In the genomic region with DNA sequence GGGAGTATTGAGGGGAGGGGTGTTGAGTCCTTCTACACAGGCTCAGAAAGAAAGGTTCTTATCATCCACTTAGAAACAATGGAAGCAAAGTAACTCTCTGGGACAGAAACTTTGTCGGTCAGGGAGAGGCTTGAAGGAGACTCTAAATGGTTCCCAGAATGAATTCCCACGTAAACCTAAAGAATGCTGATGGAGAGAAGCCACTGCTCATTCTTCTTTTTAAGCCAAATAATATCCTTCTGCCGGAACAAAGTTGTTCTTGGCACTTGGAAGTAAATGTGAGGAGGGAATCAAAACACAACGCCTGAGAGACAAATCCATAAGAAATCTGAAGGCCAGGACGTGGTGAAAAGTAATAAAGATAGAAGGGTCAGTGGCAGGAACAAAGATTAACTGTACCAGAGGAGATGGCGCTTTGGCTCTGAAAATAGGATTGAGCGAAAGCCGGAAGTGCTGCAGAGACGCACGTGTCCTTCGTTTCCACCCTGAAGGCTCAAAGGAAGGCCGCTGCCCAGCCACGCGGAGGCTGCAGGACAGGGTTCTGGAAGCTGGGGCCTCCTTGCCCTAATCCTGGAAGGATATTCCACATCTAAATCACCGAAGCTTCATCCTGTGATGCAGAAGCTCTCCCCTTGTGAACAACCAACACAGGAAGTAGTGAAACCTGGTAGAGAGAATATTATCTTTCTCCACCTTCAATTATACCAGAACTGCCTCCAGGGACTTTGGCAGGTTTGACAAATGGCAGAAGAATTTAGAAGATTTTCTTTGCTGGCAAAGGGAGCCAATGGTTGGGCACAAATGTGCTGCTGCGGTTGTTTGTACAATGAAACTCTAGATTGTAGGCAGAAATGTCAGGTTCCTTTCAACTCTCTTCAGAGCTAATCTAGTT, we compare ENCODE assay signal across 19 cellular contexts.
A peak's percentile ranks its signal among the peaks of the same experiment; 100 is the strongest.
DNase-seq lines count a peak whose midpoint lies in the region; ATAC-seq and TF ChIP-seq lines count a peak whose summit lies in the region.
"Had no signal": no experiment of that assay in that cellular context is flagged by ENCODE, and none has a peak within 500 bp of the region (broad histone marks: within the 10 kb centered on the region; RNA-seq: fewer than 3 reads in every experiment).

No MANE protein-coding gene starts in this region.

- DNase-seq in RWPE2 (ENCODE audit: low spot score) (no peak), myocyte (ENCODE audit: low read depth) (peak; percentile 33), SJCRH30 (no peak)
- DNase-seq: activated T-cell treated with anti-CD3 and anti-CD28 coated beads, Interleukin-2, amount 50 U/mL, for 48 hours; AML-193; effector CD8-positive, alpha-beta T cell; H9; left colon; mucosa of descending colon; NCI-H1092; NCI-H2029 treated with DMSO at 0.1 percent for 48 hours; NCI-H524 treated with DMSO at 0.1 percent for 48 hours had no signal

- H3K4me3 ChIP-seq in RWPE2 (ENCODE audit: severe bottlenecking) (no peak overlapping the region), SJCRH30 (no peak overlapping the region)
- H3K4me3 ChIP-seq: mucosa of descending colon had no signal

- H3K9me3 ChIP-seq in RWPE2 (ENCODE audit: severe bottlenecking) (no peaks in the 10 kb centered on the region), SJCRH30 (replicated peaks) (no peaks in the 10 kb centered on the region)
- H3K9me3 ChIP-seq: mucosa of descending colon, neutrophil had no signal

- peak overlapping the region; percentile 97 for H3K27ac ChIP-seq in RWPE2 (ENCODE audit: poor library complexity, severe bottlenecking)
- H3K27ac ChIP-seq in cingulate gyrus (ENCODE audit: low read depth, low read length) = peak overlapping the region; percentile 49
- peak overlapping the region; percentile 36 for H3K27ac ChIP-seq in temporal lobe (ENCODE audit: low read depth, low read length)
- no peak overlapping the region for H3K27ac ChIP-seq in SJCRH30
- H3K27ac ChIP-seq: neutrophil had no signal

- TF ChIP-seq CTCF in RWPE2 (IDR thresholded peaks at IDR 0.05; ENCODE audit: poor library complexity, severe bottlenecking) = no peak

- ATAC-seq in RWPE2 (ENCODE audit: low read depth) (peak; percentile 58; the same call in 2 of the 3 replicates), HG02642 (IDR thresholded peaks at IDR 0.05; ENCODE audit: poor library complexity, unreplicated experiment) (no peak), GM19397 (IDR thresholded peaks at IDR 0.05; ENCODE audit: unreplicated experiment) (no peak), HG03175 (IDR thresholded peaks at IDR 0.05; ENCODE audit: unreplicated experiment) (no peak)
- ATAC-seq: activated naive CD4-positive, alpha-beta T cell treated with anti-CD3 and anti-CD28 coated beads, Interleukin-2, amount 50 U/mL, for 72 hours; left colon; mucosa of descending colon had no signal

- no peaks in the 10 kb centered on the region for H3K27me3 ChIP-seq in RWPE2 (ENCODE audit: insufficient read depth, poor library complexity, severe bottlenecking)
- H3K27me3 ChIP-seq in SJCRH30 = no peaks in the 10 kb centered on the region
- H3K27me3 ChIP-seq: neutrophil had no signal

- H3K36me3 ChIP-seq in RWPE2 (ENCODE audit: low read depth) (no peaks in the 10 kb centered on the region), SJCRH30 (no peaks in the 10 kb centered on the region)
- H3K36me3 ChIP-seq: neutrophil had no signal

- H3K4me1 ChIP-seq in RWPE2 (ENCODE audit: insufficient read depth, poor library complexity, severe bottlenecking) (peaks cover 25% of the 10 kb centered on the region), SJCRH30 (no peaks in the 10 kb centered on the region)
